ENCODE assay signal across 24 cellular contexts in genomic region chr2:174499365-174499764, GRCh38.
"Had no signal": no experiment of that assay in that cellular context is flagged by ENCODE, and none has a peak within 500 bp of the region (broad histone marks: within the 10 kb centered on the region; RNA-seq: fewer than 3 reads in every experiment).

No MANE protein-coding gene starts in this region.

- H3K27me3 Mint-ChIP-seq: activated CD8-positive, alpha-beta T cell treated with anti-CD3 and anti-CD28 coated beads for 36 hours had no signal

- H3K9ac ChIP-seq: KMS-11, SK-N-SH had no signal

- H3K27ac Mint-ChIP-seq: activated CD8-positive, alpha-beta T cell treated with anti-CD3 and anti-CD28 coated beads for 36 hours; activated T-cell treated with anti-CD3 and anti-CD28 coated beads, Interleukin-2, amount 50 U/mL, for 72 hours; activated T-helper 2 cell treated with anti-CD3 and anti-CD28 coated beads, Interferon-gamma antibody, Interleukin-2, Interleukin-4, amounts not matched to agents 10 μg/mL and 5 μg/mL and 100 μg/mL, durations not matched to agents 14 hours and 24 hours and 36 hours; T-helper 1 cell treated with Interleukin-12 subunit alpha and Interleukin-12 subunit beta and Interleukin-4 antibody, amounts not matched to agents 30 μg/mL and 1 μg/mL, for 36 hours had no signal

- H3K4me1 ChIP-seq: breast epithelium, SJCRH30 had no signal

- DNase-seq: activated CD4-positive, alpha-beta T cell treated with anti-CD3 and anti-CD28 coated beads for 4 hours; activated CD8-positive, alpha-beta memory T cell treated with anti-CD3 and anti-CD28 coated beads, Interleukin-2, amount 50 U/mL, for 4 hours; activated CD8-positive, alpha-beta T cell treated with anti-CD3 and anti-CD28 coated beads for 36 hours; activated gamma-delta T cell treated with Interleukin-2 at 50 U/mL for 16 hours; activated naive CD4-positive, alpha-beta T cell treated with anti-CD3 and anti-CD28 coated beads, Interleukin-2, amount 50 U/mL, for 16 hours; activated T-cell treated with anti-CD3 and anti-CD28 coated beads, Interleukin-2, amount 50 U/mL, for 72 hours; central memory CD4-positive, alpha-beta T cell; MV-4-11; NCI-H1092 treated with DMSO at 0.1 percent for 48 hours; NCI-H1436; NCI-H1694 treated with DMSO at 0.1 percent for 48 hours; NCI-H2029 treated with DMSO at 0.1 percent for 48 hours; NCI-H345; NCI-H510A; NCI-H526 treated with DMSO at 0.1 percent for 48 hours; NCI-H82; SJCRH30; SK-N-SH; SW 1271 had no signal

- H3K9me3 ChIP-seq: breast epithelium, SJCRH30, SK-N-SH had no signal

- H3K27me3 ChIP-seq: breast epithelium, SJCRH30 had no signal

- H3K4me2 ChIP-seq: KMS-11, SK-N-SH had no signal

- ATAC-seq: activated CD4-positive, CD25-positive, alpha-beta regulatory T cell treated with anti-CD3 and anti-CD28 coated beads, Interleukin-2, amount 50 U/mL, for 24 hours; activated CD8-positive, alpha-beta T cell treated with anti-CD3 and anti-CD28 coated beads for 36 hours; activated T-cell treated with anti-CD3 and anti-CD28 coated beads, Interleukin-2, amount 50 U/mL, for 72 hours had no signal

- H3K4me3 Mint-ChIP-seq: activated CD8-positive, alpha-beta T cell treated with anti-CD3 and anti-CD28 coated beads for 36 hours; activated T-cell treated with anti-CD3 and anti-CD28 coated beads, Interleukin-2, amount 50 U/mL, for 72 hours; T-helper 1 cell treated with Interleukin-12 subunit alpha and Interleukin-12 subunit beta and Interleukin-4 antibody, amounts not matched to agents 30 μg/mL and 1 μg/mL, for 36 hours had no signal

- H3K27ac ChIP-seq: breast epithelium, KMS-11, SJCRH30 had no signal

- H3K4me3 ChIP-seq: breast epithelium, SJCRH30 had no signal

- H3K36me3 ChIP-seq: breast epithelium, SJCRH30 had no signal

- H3K9me3 Mint-ChIP-seq: activated CD8-positive, alpha-beta T cell treated with anti-CD3 and anti-CD28 coated beads for 36 hours; activated T-cell treated with anti-CD3 and anti-CD28 coated beads, Interleukin-2, amount 50 U/mL, for 72 hours; activated T-helper 2 cell treated with anti-CD3 and anti-CD28 coated beads, Interferon-gamma antibody, Interleukin-2, Interleukin-4, amounts not matched to agents 10 μg/mL and 5 μg/mL and 100 μg/mL, durations not matched to agents 14 hours and 24 hours and 36 hours had no signal

- H3K9me2 ChIP-seq: SK-N-SH had no signal
